Comparison of ENCODE assay signal across 1 cellular context in the genomic region with DNA sequence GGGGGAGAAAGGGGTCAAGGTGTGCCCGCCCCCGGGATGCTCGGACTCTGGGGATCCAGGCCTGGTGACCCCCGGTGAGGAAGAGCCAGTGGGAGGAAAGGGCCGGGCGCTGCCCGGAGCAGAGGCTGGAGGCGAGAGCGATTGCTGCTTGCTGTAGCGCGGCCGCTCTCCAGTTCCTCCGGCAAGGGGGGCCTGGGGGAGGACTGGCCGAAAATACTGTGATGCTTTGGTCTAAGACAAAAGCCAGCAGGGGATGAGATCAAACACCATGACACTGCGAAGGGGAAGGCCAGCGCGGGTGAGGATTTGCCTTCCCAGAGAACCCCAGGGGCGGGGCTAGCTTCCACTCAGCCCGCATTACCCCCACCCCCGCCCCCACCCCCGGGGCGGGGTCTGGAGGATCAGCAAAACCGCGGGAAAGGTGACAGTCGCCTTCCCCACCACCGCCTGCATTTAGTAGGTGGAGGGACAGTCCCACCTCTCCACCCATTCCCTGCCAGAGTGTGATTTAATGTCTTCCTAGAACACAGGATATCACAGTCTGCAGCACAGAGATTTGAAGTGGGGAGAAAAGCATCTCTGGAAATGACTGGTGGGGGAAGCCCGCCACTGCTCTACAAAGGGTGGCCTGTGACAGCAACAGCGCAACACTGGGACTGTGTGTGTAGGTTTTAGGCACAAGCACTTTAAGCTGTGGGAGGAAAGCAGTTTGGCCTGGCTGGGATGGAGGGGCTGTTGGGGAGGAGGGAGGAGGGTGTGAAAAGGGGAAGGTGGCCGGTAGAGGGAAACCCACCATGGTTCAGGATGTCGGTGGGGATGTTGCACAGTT.
TF ChIP-seq lines count a peak whose summit lies in the region.

No MANE protein-coding gene starts in this region.

TF ChIP-seq in GM12878, 131 proteins besides CTCF, POLR2A, EP300 and RAD21 (continued from another document and continues in another):
- TF ChIP-seq, protein P1, sequence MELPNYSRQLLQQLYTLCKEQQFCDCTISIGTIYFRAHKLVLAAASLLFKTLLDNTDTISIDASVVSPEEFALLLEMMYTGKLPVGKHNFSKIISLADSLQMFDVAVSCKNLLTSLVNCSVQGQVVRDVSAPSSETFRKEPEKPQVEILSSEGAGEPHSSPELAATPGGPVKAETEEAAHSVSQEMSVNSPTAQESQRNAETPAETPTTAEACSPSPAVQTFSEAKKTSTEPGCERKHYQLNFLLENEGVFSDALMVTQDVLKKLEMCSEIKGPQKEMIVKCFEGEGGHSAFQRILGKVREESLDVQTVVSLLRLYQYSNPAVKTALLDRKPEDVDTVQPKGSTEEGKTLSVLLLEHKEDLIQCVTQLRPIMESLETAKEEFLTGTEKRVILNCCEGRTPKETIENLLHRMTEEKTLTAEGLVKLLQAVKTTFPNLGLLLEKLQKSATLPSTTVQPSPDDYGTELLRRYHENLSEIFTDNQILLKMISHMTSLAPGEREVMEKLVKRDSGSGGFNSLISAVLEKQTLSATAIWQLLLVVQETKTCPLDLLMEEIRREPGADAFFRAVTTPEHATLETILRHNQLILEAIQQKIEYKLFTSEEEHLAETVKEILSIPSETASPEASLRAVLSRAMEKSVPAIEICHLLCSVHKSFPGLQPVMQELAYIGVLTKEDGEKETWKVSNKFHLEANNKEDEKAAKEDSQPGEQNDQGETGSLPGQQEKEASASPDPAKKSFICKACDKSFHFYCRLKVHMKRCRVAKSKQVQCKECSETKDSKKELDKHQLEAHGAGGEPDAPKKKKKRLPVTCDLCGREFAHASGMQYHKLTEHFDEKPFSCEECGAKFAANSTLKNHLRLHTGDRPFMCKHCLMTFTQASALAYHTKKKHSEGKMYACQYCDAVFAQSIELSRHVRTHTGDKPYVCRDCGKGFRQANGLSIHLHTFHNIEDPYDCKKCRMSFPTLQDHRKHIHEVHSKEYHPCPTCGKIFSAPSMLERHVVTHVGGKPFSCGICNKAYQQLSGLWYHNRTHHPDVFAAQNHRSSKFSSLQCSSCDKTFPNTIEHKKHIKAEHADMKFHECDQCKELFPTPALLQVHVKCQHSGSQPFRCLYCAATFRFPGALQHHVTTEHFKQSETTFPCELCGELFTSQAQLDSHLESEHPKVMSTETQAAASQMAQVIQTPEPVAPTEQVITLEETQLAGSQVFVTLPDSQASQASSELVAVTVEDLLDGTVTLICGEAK (IDR thresholded peaks at IDR 0.05; ENCODE audit: borderline replicate concordance) = no peak
- TF ChIP-seq, protein P2, sequence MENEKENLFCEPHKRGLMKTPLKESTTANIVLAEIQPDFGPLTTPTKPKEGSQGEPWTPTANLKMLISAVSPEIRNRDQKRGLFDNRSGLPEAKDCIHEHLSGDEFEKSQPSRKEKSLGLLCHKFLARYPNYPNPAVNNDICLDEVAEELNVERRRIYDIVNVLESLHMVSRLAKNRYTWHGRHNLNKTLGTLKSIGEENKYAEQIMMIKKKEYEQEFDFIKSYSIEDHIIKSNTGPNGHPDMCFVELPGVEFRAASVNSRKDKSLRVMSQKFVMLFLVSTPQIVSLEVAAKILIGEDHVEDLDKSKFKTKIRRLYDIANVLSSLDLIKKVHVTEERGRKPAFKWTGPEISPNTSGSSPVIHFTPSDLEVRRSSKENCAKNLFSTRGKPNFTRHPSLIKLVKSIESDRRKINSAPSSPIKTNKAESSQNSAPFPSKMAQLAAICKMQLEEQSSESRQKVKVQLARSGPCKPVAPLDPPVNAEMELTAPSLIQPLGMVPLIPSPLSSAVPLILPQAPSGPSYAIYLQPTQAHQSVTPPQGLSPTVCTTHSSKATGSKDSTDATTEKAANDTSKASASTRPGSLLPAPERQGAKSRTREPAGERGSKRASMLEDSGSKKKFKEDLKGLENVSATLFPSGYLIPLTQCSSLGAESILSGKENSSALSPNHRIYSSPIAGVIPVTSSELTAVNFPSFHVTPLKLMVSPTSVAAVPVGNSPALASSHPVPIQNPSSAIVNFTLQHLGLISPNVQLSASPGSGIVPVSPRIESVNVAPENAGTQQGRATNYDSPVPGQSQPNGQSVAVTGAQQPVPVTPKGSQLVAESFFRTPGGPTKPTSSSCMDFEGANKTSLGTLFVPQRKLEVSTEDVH (IDR thresholded peaks at IDR 0.05; ENCODE audit: low read depth, partially characterized antibody) = no peak
- TF ChIP-seq, protein P3, sequence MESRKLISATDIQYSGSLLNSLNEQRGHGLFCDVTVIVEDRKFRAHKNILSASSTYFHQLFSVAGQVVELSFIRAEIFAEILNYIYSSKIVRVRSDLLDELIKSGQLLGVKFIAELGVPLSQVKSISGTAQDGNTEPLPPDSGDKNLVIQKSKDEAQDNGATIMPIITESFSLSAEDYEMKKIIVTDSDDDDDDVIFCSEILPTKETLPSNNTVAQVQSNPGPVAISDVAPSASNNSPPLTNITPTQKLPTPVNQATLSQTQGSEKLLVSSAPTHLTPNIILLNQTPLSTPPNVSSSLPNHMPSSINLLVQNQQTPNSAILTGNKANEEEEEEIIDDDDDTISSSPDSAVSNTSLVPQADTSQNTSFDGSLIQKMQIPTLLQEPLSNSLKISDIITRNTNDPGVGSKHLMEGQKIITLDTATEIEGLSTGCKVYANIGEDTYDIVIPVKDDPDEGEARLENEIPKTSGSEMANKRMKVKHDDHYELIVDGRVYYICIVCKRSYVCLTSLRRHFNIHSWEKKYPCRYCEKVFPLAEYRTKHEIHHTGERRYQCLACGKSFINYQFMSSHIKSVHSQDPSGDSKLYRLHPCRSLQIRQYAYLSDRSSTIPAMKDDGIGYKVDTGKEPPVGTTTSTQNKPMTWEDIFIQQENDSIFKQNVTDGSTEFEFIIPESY (IDR thresholded peaks at IDR 0.05) = no peak
- TF ChIP-seq BMI1 (IDR thresholded peaks at IDR 0.05; ENCODE audit: borderline replicate concordance) = no peak; the same call in 1 of the 2 replicates
- peak; percentile 99 for TF ChIP-seq IRF4 (IDR thresholded peaks at IDR 0.05; ENCODE audit: low read depth, low read length)
- TF ChIP-seq SMC3 (IDR thresholded peaks at IDR 0.05; ENCODE audit: borderline replicate concordance, low read length) = 0 out of 2 replicates have a peak, but pooled peaks have one; percentile 3
- TF ChIP-seq POLR2AphosphoS5 (IDR thresholded peaks at IDR 0.05; ENCODE audit: low read length) = no peak
- no peak for TF ChIP-seq STAT3 (IDR thresholded peaks at IDR 0.05; ENCODE audit: low read depth, low read length)
- TF ChIP-seq CBX5 (IDR thresholded peaks at IDR 0.05; ENCODE audit: low read depth) = 0 out of 2 replicates have a peak, but pooled peaks have one; percentile 44
- TF ChIP-seq, protein P4, sequence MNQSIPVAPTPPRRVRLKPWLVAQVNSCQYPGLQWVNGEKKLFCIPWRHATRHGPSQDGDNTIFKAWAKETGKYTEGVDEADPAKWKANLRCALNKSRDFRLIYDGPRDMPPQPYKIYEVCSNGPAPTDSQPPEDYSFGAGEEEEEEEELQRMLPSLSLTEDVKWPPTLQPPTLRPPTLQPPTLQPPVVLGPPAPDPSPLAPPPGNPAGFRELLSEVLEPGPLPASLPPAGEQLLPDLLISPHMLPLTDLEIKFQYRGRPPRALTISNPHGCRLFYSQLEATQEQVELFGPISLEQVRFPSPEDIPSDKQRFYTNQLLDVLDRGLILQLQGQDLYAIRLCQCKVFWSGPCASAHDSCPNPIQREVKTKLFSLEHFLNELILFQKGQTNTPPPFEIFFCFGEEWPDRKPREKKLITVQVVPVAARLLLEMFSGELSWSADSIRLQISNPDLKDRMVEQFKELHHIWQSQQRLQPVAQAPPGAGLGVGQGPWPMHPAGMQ (IDR thresholded peaks at IDR 0.05; ENCODE audit: borderline replicate concordance) = no peak
- TF ChIP-seq EGR1 (IDR thresholded peaks at IDR 0.05; ENCODE audit: borderline replicate concordance in 1 of 2, low read depth in 2 of 2, low read length in 2 of 2) = no peak
- TF ChIP-seq, protein P5, sequence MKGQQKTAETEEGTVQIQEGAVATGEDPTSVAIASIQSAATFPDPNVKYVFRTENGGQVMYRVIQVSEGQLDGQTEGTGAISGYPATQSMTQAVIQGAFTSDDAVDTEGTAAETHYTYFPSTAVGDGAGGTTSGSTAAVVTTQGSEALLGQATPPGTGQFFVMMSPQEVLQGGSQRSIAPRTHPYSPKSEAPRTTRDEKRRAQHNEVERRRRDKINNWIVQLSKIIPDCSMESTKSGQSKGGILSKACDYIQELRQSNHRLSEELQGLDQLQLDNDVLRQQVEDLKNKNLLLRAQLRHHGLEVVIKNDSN (IDR thresholded peaks at IDR 0.05; ENCODE audit: borderline replicate concordance, extremely low read length, insufficient read depth, low read depth, low read length) = no peak
- no peak for TF ChIP-seq LARP7 (IDR thresholded peaks at IDR 0.05)
- no peak for TF ChIP-seq SMAD1 (IDR thresholded peaks at IDR 0.05; ENCODE audit: low read depth, partially characterized antibody)
- no peak for TF ChIP-seq SUPT20H (IDR thresholded peaks at IDR 0.05; ENCODE audit: borderline replicate concordance, control insufficient read depth, low read depth, low read length)
- peak; percentile 57; the same call in 1 of the 2 replicates for TF ChIP-seq SREBF1 (IDR thresholded peaks at IDR 0.05; ENCODE audit: low read length)
- peak; percentile 88 for TF ChIP-seq NFIC (IDR thresholded peaks at IDR 0.05; ENCODE audit: low read depth, low read length)
- TF ChIP-seq ZNF384 (IDR thresholded peaks at IDR 0.05; ENCODE audit: borderline replicate concordance, low read depth, low read length) = no peak
- TF ChIP-seq CEBPB (IDR thresholded peaks at IDR 0.05; ENCODE audit: borderline replicate concordance in 1 of 2, low read depth in 2 of 2, low read length in 2 of 2) = 0 out of 4 replicates have a peak, but pooled peaks of 1 of the 2 experiments have one; percentile 66
- TF ChIP-seq EZH2 (IDR thresholded peaks at IDR 0.05; ENCODE audit: borderline replicate concordance, control insufficient read depth, low read depth, low read length) = no peak
- no peak for TF ChIP-seq WRNIP1 (IDR thresholded peaks at IDR 0.05; ENCODE audit: borderline replicate concordance, low read depth, low read length)
- TF ChIP-seq, protein P6, sequence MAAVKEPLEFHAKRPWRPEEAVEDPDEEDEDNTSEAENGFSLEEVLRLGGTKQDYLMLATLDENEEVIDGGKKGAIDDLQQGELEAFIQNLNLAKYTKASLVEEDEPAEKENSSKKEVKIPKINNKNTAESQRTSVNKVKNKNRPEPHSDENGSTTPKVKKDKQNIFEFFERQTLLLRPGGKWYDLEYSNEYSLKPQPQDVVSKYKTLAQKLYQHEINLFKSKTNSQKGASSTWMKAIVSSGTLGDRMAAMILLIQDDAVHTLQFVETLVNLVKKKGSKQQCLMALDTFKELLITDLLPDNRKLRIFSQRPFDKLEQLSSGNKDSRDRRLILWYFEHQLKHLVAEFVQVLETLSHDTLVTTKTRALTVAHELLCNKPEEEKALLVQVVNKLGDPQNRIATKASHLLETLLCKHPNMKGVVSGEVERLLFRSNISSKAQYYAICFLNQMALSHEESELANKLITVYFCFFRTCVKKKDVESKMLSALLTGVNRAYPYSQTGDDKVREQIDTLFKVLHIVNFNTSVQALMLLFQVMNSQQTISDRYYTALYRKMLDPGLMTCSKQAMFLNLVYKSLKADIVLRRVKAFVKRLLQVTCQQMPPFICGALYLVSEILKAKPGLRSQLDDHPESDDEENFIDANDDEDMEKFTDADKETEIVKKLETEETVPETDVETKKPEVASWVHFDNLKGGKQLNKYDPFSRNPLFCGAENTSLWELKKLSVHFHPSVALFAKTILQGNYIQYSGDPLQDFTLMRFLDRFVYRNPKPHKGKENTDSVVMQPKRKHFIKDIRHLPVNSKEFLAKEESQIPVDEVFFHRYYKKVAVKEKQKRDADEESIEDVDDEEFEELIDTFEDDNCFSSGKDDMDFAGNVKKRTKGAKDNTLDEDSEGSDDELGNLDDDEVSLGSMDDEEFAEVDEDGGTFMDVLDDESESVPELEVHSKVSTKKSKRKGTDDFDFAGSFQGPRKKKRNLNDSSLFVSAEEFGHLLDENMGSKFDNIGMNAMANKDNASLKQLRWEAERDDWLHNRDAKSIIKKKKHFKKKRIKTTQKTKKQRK (IDR thresholded peaks at IDR 0.05; ENCODE audit: low read depth, low read length) = no peak
- TF ChIP-seq MEF2B (IDR thresholded peaks at IDR 0.05; ENCODE audit: partially characterized antibody, poor library complexity, severe bottlenecking) = peak; percentile 46
- TF ChIP-seq, protein P7, sequence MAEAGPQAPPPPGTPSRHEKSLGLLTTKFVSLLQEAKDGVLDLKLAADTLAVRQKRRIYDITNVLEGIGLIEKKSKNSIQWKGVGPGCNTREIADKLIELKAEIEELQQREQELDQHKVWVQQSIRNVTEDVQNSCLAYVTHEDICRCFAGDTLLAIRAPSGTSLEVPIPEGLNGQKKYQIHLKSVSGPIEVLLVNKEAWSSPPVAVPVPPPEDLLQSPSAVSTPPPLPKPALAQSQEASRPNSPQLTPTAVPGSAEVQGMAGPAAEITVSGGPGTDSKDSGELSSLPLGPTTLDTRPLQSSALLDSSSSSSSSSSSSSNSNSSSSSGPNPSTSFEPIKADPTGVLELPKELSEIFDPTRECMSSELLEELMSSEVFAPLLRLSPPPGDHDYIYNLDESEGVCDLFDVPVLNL (IDR thresholded peaks at IDR 0.05; ENCODE audit: low read depth, low read length) = no peak
- no peak; the same call in 1 of the 2 replicates for TF ChIP-seq CHD2 (IDR thresholded peaks at IDR 0.05; ENCODE audit: borderline replicate concordance, low read depth, low read length)
- TF ChIP-seq ZNF207 (IDR thresholded peaks at IDR 0.05; ENCODE audit: borderline replicate concordance) = no peak
- TF ChIP-seq, protein P8, sequence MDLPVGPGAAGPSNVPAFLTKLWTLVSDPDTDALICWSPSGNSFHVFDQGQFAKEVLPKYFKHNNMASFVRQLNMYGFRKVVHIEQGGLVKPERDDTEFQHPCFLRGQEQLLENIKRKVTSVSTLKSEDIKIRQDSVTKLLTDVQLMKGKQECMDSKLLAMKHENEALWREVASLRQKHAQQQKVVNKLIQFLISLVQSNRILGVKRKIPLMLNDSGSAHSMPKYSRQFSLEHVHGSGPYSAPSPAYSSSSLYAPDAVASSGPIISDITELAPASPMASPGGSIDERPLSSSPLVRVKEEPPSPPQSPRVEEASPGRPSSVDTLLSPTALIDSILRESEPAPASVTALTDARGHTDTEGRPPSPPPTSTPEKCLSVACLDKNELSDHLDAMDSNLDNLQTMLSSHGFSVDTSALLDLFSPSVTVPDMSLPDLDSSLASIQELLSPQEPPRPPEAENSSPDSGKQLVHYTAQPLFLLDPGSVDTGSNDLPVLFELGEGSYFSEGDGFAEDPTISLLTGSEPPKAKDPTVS (IDR thresholded peaks at IDR 0.05; ENCODE audit: low read depth, low read length) = no peak
- TF ChIP-seq NFYA (IDR thresholded peaks at IDR 0.05; ENCODE audit: borderline replicate concordance, low read depth, low read length) = no peak
- no peak for TF ChIP-seq CBX3 (IDR thresholded peaks at IDR 0.05; ENCODE audit: borderline replicate concordance, low read depth)
- no peak for TF ChIP-seq CHD1 (IDR thresholded peaks at IDR 0.05; ENCODE audit: low read depth, low read length)
- no peak for TF ChIP-seq STAT1 (conservative IDR thresholded peaks at IDR 0.05)
